ENCODE assay signal across 14 cellular contexts in genomic region chr11:128759597-128759996, GRCh38.
DNase-seq lines count a peak whose midpoint lies in the region; ATAC-seq and TF ChIP-seq lines count a peak whose summit lies in the region.
"Had no signal": no experiment of that assay in that cellular context is flagged by ENCODE, and none has a peak within 500 bp of the region (broad histone marks: within the 10 kb centered on the region; RNA-seq: fewer than 3 reads in every experiment).

No MANE protein-coding gene starts in this region.

- H3K4me3 Mint-ChIP-seq in activated naive CD8-positive, alpha-beta T cell treated with anti-CD3 and anti-CD28 coated beads, Interleukin-2, amount 10 ng/mL, durations not matched to agents 7 days and 5 days: no peak overlapping the region
- H3K4me3 Mint-ChIP-seq: central memory CD8-positive, alpha-beta T cell had no signal

- H3K36me3 ChIP-seq in GM23248 (ENCODE audit: low read depth): peaks cover 14% of the 10 kb centered on the region
- H3K36me3 ChIP-seq in kidney epithelial cell (ENCODE audit: control insufficient read depth, insufficient read depth, low read length): no peaks in the 10 kb centered on the region
- H3K36me3 ChIP-seq: vagina had no signal

- POLR2A ChIA-PET in activated naive CD8-positive, alpha-beta T cell treated with anti-CD3 and anti-CD28 coated beads, Interleukin-2, amount 10 ng/mL, durations not matched to agents 7 days and 5 days (lab: Charles Lee): no interaction called here

- H3F3A ChIP-seq in GM23248 (ENCODE audit: insufficient read depth): peaks cover 34% of the 10 kb centered on the region

- DNase-seq in AG08396 (ENCODE audit: low spot score): peak; percentile 37
- peak; percentile 82 for DNase-seq in GM23248
- DNase-seq in activated naive CD8-positive, alpha-beta T cell treated with anti-CD3 and anti-CD28 coated beads, Interleukin-2, amount 10 ng/mL, durations not matched to agents 7 days and 5 days: no peak
- peak; percentile 25 for DNase-seq in kidney epithelial cell (ENCODE audit: low read depth)
- no peak for DNase-seq in SKM-1 treated with dmso at 0.1 percent for 144 hours (lab: John Stamatoyannopoulos, UW; ENCODE audit: unreplicated experiment)
- DNase-seq in NOMO-1 (lab: John Stamatoyannopoulos, UW; ENCODE audit: unreplicated experiment in 2 of 2): no peak
- DNase-seq in T1000 (lab: John Stamatoyannopoulos, UW): no peak
- DNase-seq: activated T-cell treated with anti-CD3 and anti-CD28 coated beads for 4 hours, Kasumi-1, kidney, NCI-H2171 had no signal

- H3K27ac ChIP-seq in GM23248: peak overlapping the region; percentile 79
- H3K27ac ChIP-seq: vagina had no signal

- H2AFZ ChIP-seq in GM23248: no peak overlapping the region

- H3K4me3 ChIP-seq in GM23248 (no peak overlapping the region), kidney epithelial cell (ENCODE audit: low read depth, low read length) (no peak overlapping the region)
- H3K4me3 ChIP-seq: vagina had no signal

- WGBS in GM23248 (ENCODE audit: low coverage in 1 of 2, low lambda C conversion rate in 2 of 2, missing lambda C conversion rate in 2 of 2), 2 experiments: 10 to 14% methylated on average over 5 of the region's 5 CpGs

- peaks cover 50% of the 10 kb centered on the region for H3K4me1 Mint-ChIP-seq in activated naive CD8-positive, alpha-beta T cell treated with anti-CD3 and anti-CD28 coated beads, Interleukin-2, amount 10 ng/mL, durations not matched to agents 7 days and 5 days

- peaks cover 33% of the 10 kb centered on the region for H3K36me3 Mint-ChIP-seq in activated naive CD8-positive, alpha-beta T cell treated with anti-CD3 and anti-CD28 coated beads, Interleukin-2, amount 10 ng/mL, durations not matched to agents 7 days and 5 days

- no peaks in the 10 kb centered on the region for H3K9me3 Mint-ChIP-seq in activated naive CD8-positive, alpha-beta T cell treated with anti-CD3 and anti-CD28 coated beads, Interleukin-2, amount 10 ng/mL, durations not matched to agents 7 days and 5 days
- H3K9me3 Mint-ChIP-seq: central memory CD8-positive, alpha-beta T cell had no signal

- in situ Hi-C loops in GM23248 (cut with MboI): no loop called here

- H3K4me1 ChIP-seq in GM23248 (ENCODE audit: insufficient read depth): peaks cover 22% of the 10 kb centered on the region
- H3K4me1 ChIP-seq: vagina had no signal

- H3K27me3 ChIP-seq in GM23248 (replicated peaks; ENCODE audit: insufficient read depth) (no peaks in the 10 kb centered on the region), kidney epithelial cell (ENCODE audit: control insufficient read depth, insufficient read depth, low read length) (peaks cover 3% of the 10 kb centered on the region)
- H3K27me3 ChIP-seq: vagina had no signal

- H3K9ac ChIP-seq in GM23248: peak overlapping the region; percentile 33; the same call in 1 of the 2 replicates

- no peaks in the 10 kb centered on the region for H3K27me3 Mint-ChIP-seq in activated naive CD8-positive, alpha-beta T cell treated with anti-CD3 and anti-CD28 coated beads, Interleukin-2, amount 10 ng/mL, durations not matched to agents 7 days and 5 days
- H3K27me3 Mint-ChIP-seq: central memory CD8-positive, alpha-beta T cell had no signal

- H4K20me1 ChIP-seq in GM23248 (ENCODE audit: insufficient read depth): no peaks in the 10 kb centered on the region

- H3K4me2 ChIP-seq in GM23248 (ENCODE audit: unreplicated experiment): peak overlapping the region; percentile 29

- H3K9me2 ChIP-seq in GM23248 (ENCODE audit: insufficient read depth): no peaks in the 10 kb centered on the region

- H3K27ac Mint-ChIP-seq in activated naive CD8-positive, alpha-beta T cell treated with anti-CD3 and anti-CD28 coated beads, Interleukin-2, amount 10 ng/mL, durations not matched to agents 7 days and 5 days: peak overlapping the region; percentile 27

- H3K9me3 ChIP-seq in GM23248 (ENCODE audit: low read depth): no peaks in the 10 kb centered on the region
- H3K9me3 ChIP-seq: vagina had no signal

- peaks cover 7% of the 10 kb centered on the region; the same call in 1 of the 2 replicates for H3K79me2 ChIP-seq in GM23248 (ENCODE audit: insufficient read depth)

- TF ChIP-seq CTCF in kidney epithelial cell (IDR thresholded peaks at IDR 0.05; ENCODE audit: insufficient read depth, low read length, poor library complexity, severe bottlenecking): no peak

- ATAC-seq in activated naive CD8-positive, alpha-beta T cell treated with anti-CD3 and anti-CD28 coated beads, Interleukin-2, amount 10 ng/mL, durations not matched to agents 7 days and 5 days (ENCODE audit: low read depth): no peak
- no peak for ATAC-seq in HG03039 (IDR thresholded peaks at IDR 0.05; ENCODE audit: unreplicated experiment)

Comparison
In these comparisons a context has a peak if more than half of its experiments do, and no peak if none do; other contexts are left out.
1. DNase-seq: peak in AG08396 (single experiment), GM23248 (single experiment) and kidney epithelial cell (single experiment); none in activated naive CD8-positive, alpha-beta T cell treated with anti-CD3 and anti-CD28 coated beads, Interleukin-2, amount 10 ng/mL, durations not matched to agents 7 days and 5 days (single experiment), SKM-1 treated with dmso at 0.1 percent for 144 hours (single experiment), NOMO-1 (0 of 2) and T1000 (single experiment).